ENCODE assay signal across 15 cellular contexts in genomic region chr6:17842934-17843821, GRCh38.
"Had no signal": no experiment of that assay in that cellular context is flagged by ENCODE, and none has a peak within 500 bp of the region (broad histone marks: within the 10 kb centered on the region; RNA-seq: fewer than 3 reads in every experiment).

No MANE protein-coding gene starts in this region.

- H3K4me1 ChIP-seq: lower lobe of right lung had no signal

- H3K4me3 ChIP-seq: lower lobe of right lung, upper lobe of left lung had no signal

- DNase-seq: activated CD4-positive, alpha-beta T cell treated with anti-CD3 and anti-CD28 coated beads, Interleukin-2, amount 10 ng/mL, durations not matched to agents 7 days and 5 days; activated CD8-positive, alpha-beta memory T cell treated with anti-CD3 and anti-CD28 coated beads, Interleukin-2, amount 50 U/mL, for 4 hours; activated effector memory CD4-positive, alpha-beta T cell treated with Interleukin-2 at 50 U/mL for 16 hours; activated naive CD4-positive, alpha-beta T cell treated with anti-CD3 and anti-CD28 coated beads, Interleukin-2, amount 10 ng/mL, durations not matched to agents 7 days and 5 days; activated naive CD8-positive, alpha-beta T cell treated with anti-CD3 and anti-CD28 coated beads, Interleukin-2, amount 50 U/mL, for 24 hours; activated T-cell treated with anti-CD3 and anti-CD28 coated beads, Interleukin-2, amount 50 U/mL, for 4 hours; anterior cingulate cortex; caudate nucleus; foreskin melanocyte; head of caudate nucleus; lower lobe of right lung; stimulated activated CD4-positive, alpha-beta T cell treated with anti-CD3 and anti-CD28 coated beads, Interleukin-15, amount 100 ng/mL, for 24 hours; stimulated activated CD4-positive, alpha-beta T cell treated with anti-CD3 and anti-CD28 coated beads, Interleukin-2, amount 100 ng/mL, for 48 hours; upper lobe of left lung had no signal

- H3K27me3 ChIP-seq: upper lobe of left lung had no signal

- H3K27ac ChIP-seq: lower lobe of right lung had no signal

- H3K9me3 ChIP-seq: lower lobe of right lung, upper lobe of left lung had no signal

- ATAC-seq: activated CD4-positive, CD25-positive, alpha-beta regulatory T cell treated with anti-CD3 and anti-CD28 coated beads, Interleukin-2, amount 50 U/mL, for 24 hours; activated naive CD8-positive, alpha-beta T cell treated with anti-CD3 and anti-CD28 coated beads, Interleukin-2, amount 50 U/mL, for 24 hours; activated T-cell treated with anti-CD3 and anti-CD28 coated beads, Interleukin-2, amount 50 U/mL, for 4 hours; lower lobe of right lung had no signal
